ENCODE assay signal across 8 cellular contexts in genomic region chr1:117060441-117061317, GRCh38. TPM values are rescaled to one million over a fixed set of nuclear protein-coding genes. Genes with fewer than 3 reads are reported as not detected.
DNase-seq lines count a peak whose midpoint lies in the region; ATAC-seq lines count a peak whose summit lies in the region.

No MANE protein-coding gene starts in this region.

- ATAC-seq in stimulated activated effector memory CD8-positive, alpha-beta T cell treated with anti-CD3 and anti-CD28 coated beads, Interleukin-12 subunit alpha, Interleukin-12 subunit beta, amount 100 ng/mL, for 72 hours = peak; percentile 4

- peak overlapping the region; percentile 81 for H3K4me3 ChIP-seq in H7 (ENCODE audit: insufficient read depth, low read depth, low read length)

- H3K27me3 ChIP-seq in H7 (ENCODE audit: control insufficient read depth, insufficient read depth, low read length) = no peaks in the 10 kb centered on the region

- H3K9me3 Mint-ChIP-seq in stimulated activated effector memory CD8-positive, alpha-beta T cell treated with anti-CD3 and anti-CD28 coated beads, Interleukin-12 subunit alpha, Interleukin-12 subunit beta, amount 100 ng/mL, for 72 hours = no peaks in the 10 kb centered on the region

- H3K36me3 ChIP-seq in H7 (replicated peaks; ENCODE audit: control insufficient read depth, insufficient read depth, low read length) = no peaks in the 10 kb centered on the region; the same call in 1 of the 2 replicates

- no peak overlapping the region for H3K4me3 Mint-ChIP-seq in stimulated activated effector memory CD8-positive, alpha-beta T cell treated with anti-CD3 and anti-CD28 coated beads, Interleukin-12 subunit alpha, Interleukin-12 subunit beta, amount 100 ng/mL, for 72 hours

- DNase-seq in stimulated activated CD4-positive, alpha-beta T cell treated with anti-CD3 and anti-CD28 coated beads, Interleukin-1b, Interleukin-23, amount 100 ng/mL, for 48 hours = peak; percentile 25
- no peak for DNase-seq in stimulated activated CD4-positive, alpha-beta T cell treated with anti-CD3 and anti-CD28 coated beads, Interleukin-4, amount 100 ng/mL, for 1 hour
- peak; percentile 71 for DNase-seq in H7
- DNase-seq in NAMALWA (ENCODE audit: low spot score) = peak; percentile 53
- DNase-seq in astrocyte of the hippocampus (ENCODE audit: low read depth, low spot score) = peak; percentile 64
- DNase-seq in iPS-NIHi11 (ENCODE audit: low spot score) = peak; percentile 54
- no peak for DNase-seq in stimulated activated effector memory CD8-positive, alpha-beta T cell treated with anti-CD3 and anti-CD28 coated beads, Interleukin-12 subunit alpha, Interleukin-12 subunit beta, amount 100 ng/mL, for 72 hours (ENCODE audit: low spot score in 2 of 2)
- no peak for DNase-seq in OCI-M2 (lab: John Stamatoyannopoulos, UW; ENCODE audit: unreplicated experiment)

- H3K27ac Mint-ChIP-seq in stimulated activated effector memory CD8-positive, alpha-beta T cell treated with anti-CD3 and anti-CD28 coated beads, Interleukin-12 subunit alpha, Interleukin-12 subunit beta, amount 100 ng/mL, for 72 hours = no peak overlapping the region

- peaks cover 38% of the 10 kb centered on the region for H3K36me3 Mint-ChIP-seq in stimulated activated effector memory CD8-positive, alpha-beta T cell treated with anti-CD3 and anti-CD28 coated beads, Interleukin-12 subunit alpha, Interleukin-12 subunit beta, amount 100 ng/mL, for 72 hours

- H3K4me1 Mint-ChIP-seq in stimulated activated effector memory CD8-positive, alpha-beta T cell treated with anti-CD3 and anti-CD28 coated beads, Interleukin-12 subunit alpha, Interleukin-12 subunit beta, amount 100 ng/mL, for 72 hours = peaks cover 33% of the 10 kb centered on the region

RNA-seq across cellular contexts. Expression of gene TTF2, which starts 0.6 kb away (rescaled TPM):
- total RNA-seq in H7 (2014; rRNA removed; shearing (Covaris generic)) = 64.6 and 81.2 TPM in 2 replicates

RNA-seq across cellular contexts. Expression of gene CD101, which starts 59.1 kb away (rescaled TPM):
- total RNA-seq in H7 (2014; rRNA removed; shearing (Covaris generic)) = 0.31 and 0.70 TPM in 2 replicates

Comparison
In these comparisons a context has a peak if more than half of its experiments do, and no peak if none do; other contexts are left out.
1. DNase-seq: peak in stimulated activated CD4-positive, alpha-beta T cell treated with anti-CD3 and anti-CD28 coated beads, Interleukin-1b, Interleukin-23, amount 100 ng/mL, for 48 hours (single experiment), H7 (single experiment), NAMALWA (single experiment), astrocyte of the hippocampus (single experiment) and iPS-NIHi11 (single experiment); none in stimulated activated CD4-positive, alpha-beta T cell treated with anti-CD3 and anti-CD28 coated beads, Interleukin-4, amount 100 ng/mL, for 1 hour (single experiment), stimulated activated effector memory CD8-positive, alpha-beta T cell treated with anti-CD3 and anti-CD28 coated beads, Interleukin-12 subunit alpha, Interleukin-12 subunit beta, amount 100 ng/mL, for 72 hours (0 of 2) and OCI-M2 (single experiment).